9 cellular contexts compared by ENCODE assay signal in genomic region chr9:131627846-131628820, GRCh38.
DNase-seq lines count a peak whose midpoint lies in the region; ATAC-seq and TF ChIP-seq lines count a peak whose summit lies in the region.
"Had no signal": no experiment of that assay in that cellular context is flagged by ENCODE, and none has a peak within 500 bp of the region (broad histone marks: within the 10 kb centered on the region; RNA-seq: fewer than 3 reads in every experiment).

No MANE protein-coding gene starts in this region.

- H2AFZ ChIP-seq in MM.1S (ENCODE audit: low read length): no peak overlapping the region

- no peaks in the 10 kb centered on the region for H3F3A ChIP-seq in MM.1S (ENCODE audit: insufficient read depth, low read length)

- no peak overlapping the region for H3K4me2 ChIP-seq in MM.1S (ENCODE audit: low read depth, low read length)

- no peaks in the 10 kb centered on the region for H3K9me2 ChIP-seq in MM.1S (replicated peaks; ENCODE audit: insufficient read depth, low read length)

- peak; percentile 42 for DNase-seq in NCI-H2107 treated with DMSO at 0.1 percent for 48 hours (lab: John Stamatoyannopoulos, UW; ENCODE audit: unreplicated experiment)
- DNase-seq in NCI-H2107 (lab: John Stamatoyannopoulos, UW): no peak
- peak; percentile 23 for DNase-seq in activated CD4-positive, alpha-beta T cell treated with anti-CD3 and anti-CD28 coated beads for 1 hour
- DNase-seq in effector memory CD8-positive, alpha-beta T cell: peak; percentile 83 to 88 (median 87)
- no peak for DNase-seq in sciatic nerve (ENCODE audit: low spot score)
- DNase-seq in NCI-H1694 (lab: John Stamatoyannopoulos, UW): no peak
- DNase-seq in MM.1S: no peak

- H3K9me3 ChIP-seq in MM.1S (replicated peaks; ENCODE audit: insufficient read depth, low read length): no peaks in the 10 kb centered on the region

- H3K36me3 ChIP-seq in MM.1S (replicated peaks; ENCODE audit: insufficient read depth, low read length): peaks cover 3% of the 10 kb centered on the region

- H3K27me3 ChIP-seq in MM.1S (replicated peaks; ENCODE audit: insufficient read depth, low read length): no peaks in the 10 kb centered on the region

- TF ChIP-seq CTCF in MM.1S (IDR thresholded peaks at IDR 0.05; ENCODE audit: low read length): no peak

- H3K27ac Mint-ChIP-seq in effector memory CD8-positive, alpha-beta T cell: peak overlapping the region; percentile 96 to 97

- no peaks in the 10 kb centered on the region for H3K27me3 Mint-ChIP-seq in effector memory CD8-positive, alpha-beta T cell

- no peaks in the 10 kb centered on the region for H4K20me1 ChIP-seq in MM.1S (ENCODE audit: insufficient read depth, low read length)

- peak overlapping the region; percentile 74 to 82 for H3K4me3 Mint-ChIP-seq in effector memory CD8-positive, alpha-beta T cell

- H3K9ac ChIP-seq in MM.1S (ENCODE audit: low read length): no peak overlapping the region

- H3K4me3 ChIP-seq in MM.1S (ENCODE audit: low read length): no peak overlapping the region

- no peak overlapping the region for H3K27ac ChIP-seq in MM.1S (ENCODE audit: low read length)

- H3K79me2 ChIP-seq in MM.1S (ENCODE audit: low read length): peaks cover 41% of the 10 kb centered on the region

- no peaks in the 10 kb centered on the region for H3K4me1 ChIP-seq in MM.1S (ENCODE audit: low read length)

- H3K9me3 Mint-ChIP-seq in effector memory CD8-positive, alpha-beta T cell: no peaks in the 10 kb centered on the region

- peaks cover 65% of the 10 kb centered on the region for H3K36me3 Mint-ChIP-seq in effector memory CD8-positive, alpha-beta T cell (ENCODE audit: insufficient read depth)

- peaks cover 53 to 60% of the 10 kb centered on the region in 2 donors for H3K4me1 Mint-ChIP-seq in effector memory CD8-positive, alpha-beta T cell (ENCODE audit: low read depth in 2 of 2)

- intact Hi-C loops in sciatic nerve (cut with DNase I): no loop called here

- ATAC-seq in effector memory CD8-positive, alpha-beta T cell (replicated peaks): peak; percentile 78
- ATAC-seq in sciatic nerve: peak; percentile 27
- no peak for ATAC-seq in HG03097 (IDR thresholded peaks at IDR 0.05; ENCODE audit: low FRiP score, unreplicated experiment)
- ATAC-seq: Panc1 had no signal

Comparison
In these comparisons a context has a peak if more than half of its experiments do, and no peak if none do; other contexts are left out.
1. DNase-seq: peak in NCI-H2107 treated with DMSO at 0.1 percent for 48 hours (single experiment), activated CD4-positive, alpha-beta T cell treated with anti-CD3 and anti-CD28 coated beads for 1 hour (single experiment) and effector memory CD8-positive, alpha-beta T cell (3 of 3); none in NCI-H2107 (single experiment), sciatic nerve (single experiment), NCI-H1694 (single experiment) and MM.1S (single experiment).